ENCODE assay signal across 13 cellular contexts in the genomic region with DNA sequence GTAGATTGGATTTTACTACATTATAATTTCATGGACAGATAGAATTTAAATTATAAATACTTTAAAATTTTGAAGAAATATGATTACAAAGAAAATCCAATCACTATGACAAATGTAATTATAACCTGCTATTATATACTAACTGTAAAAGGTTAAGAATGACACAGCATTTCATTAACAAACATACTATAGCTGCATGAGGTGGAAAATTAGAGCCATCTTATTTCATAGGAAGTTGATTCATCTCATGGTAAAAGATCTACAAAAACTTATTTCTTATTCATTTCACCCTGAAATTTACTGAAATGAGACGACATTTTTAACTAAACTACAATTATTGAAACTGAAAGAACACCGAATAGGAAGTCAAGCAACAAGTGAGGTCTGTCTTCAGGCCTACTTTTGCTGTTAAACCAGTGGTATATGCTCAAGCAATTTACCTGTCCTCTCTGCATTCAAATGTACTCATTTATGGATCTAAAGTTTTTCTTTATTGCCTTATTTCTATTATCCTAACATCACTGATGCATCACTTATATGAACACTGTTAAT.
DNase-seq lines count a peak whose midpoint lies in the region; ATAC-seq, FAIRE-seq and TF ChIP-seq lines count a peak whose summit lies in the region.
"Had no signal": no experiment of that assay in that cellular context is flagged by ENCODE, and none has a peak within 500 bp of the region (broad histone marks: within the 10 kb centered on the region; RNA-seq: fewer than 3 reads in every experiment).

No MANE protein-coding gene starts in this region.

- TF ChIP-seq CTCF in GM20000 (IDR thresholded peaks at IDR 0.05; ENCODE audit: extremely low read depth, missing control alignments), result no peak
- TF ChIP-seq CTCF in GM12878 (IDR thresholded peaks at IDR 0.05 in 2 of 3, conservative IDR thresholded peaks at IDR 0.05 in 1 of 3; ENCODE audit: control insufficient read depth in 2 of 3, extremely low read depth in 1 of 3, insufficient read depth in 1 of 3, low read depth in 3 of 3, low read length in 3 of 3), result no peak
- no peak for TF ChIP-seq CTCF in mesothelial cell of epicardium (IDR thresholded peaks at IDR 0.05; ENCODE audit: unreplicated experiment)

- H3K79me2 ChIP-seq in GM12878 (ENCODE audit: control insufficient read depth, insufficient read depth, low read length), result no peaks in the 10 kb centered on the region

- H3K9me3 ChIP-seq in GM12878 (replicated peaks; ENCODE audit: control insufficient read depth, insufficient read depth, low read length), result no peaks in the 10 kb centered on the region
- H3K9me3 ChIP-seq: esophagus squamous epithelium, ovary, SJCRH30, spleen had no signal

- CTCF ChIA-PET in activated CD4-positive, alpha-beta T cell treated with anti-CD3 and anti-CD28 coated beads for 36 hours (lab: Charles Lee), result interaction anchor here (1.1 to 1.5 kb wide), 2 partner anchors 67 to 271 kb away, joined by 3 to 4 read pairs; no protein-coding TSS in a partner anchor
- CTCF ChIA-PET in GM12878 (lab: Yijun Ruan, JAX), result no interaction called here

- peak overlapping the region; percentile 29 for H2AFZ ChIP-seq in GM12878 (ENCODE audit: control insufficient read depth, low read depth, low read length)

- H3K27me3 ChIP-seq in GM12878 (replicated peaks in 1 of 2; ENCODE audit: control insufficient read depth in 2 of 2, insufficient read depth in 2 of 2, low read length in 1 of 2), result no peaks in the 10 kb centered on the region
- H3K27me3 ChIP-seq: esophagus squamous epithelium, ovary, SJCRH30, spleen had no signal

- POLR2A ChIA-PET in activated CD4-positive, alpha-beta T cell treated with anti-CD3 and anti-CD28 coated beads for 36 hours (lab: Charles Lee), result interaction anchor here (0.5 to 1.0 kb wide), 2 partner anchors 164 to 1760 kb away, joined by 3 read pairs; no protein-coding TSS in a partner anchor
- POLR2A ChIA-PET in GM12878 (lab: Charles Lee), result no interaction called here

- H4K20me1 ChIP-seq in GM12878 (ENCODE audit: control insufficient read depth, insufficient read depth), result no peaks in the 10 kb centered on the region

- H3K4me2 ChIP-seq in GM12878 (ENCODE audit: control insufficient read depth, insufficient read depth), result peak overlapping the region; percentile 36

- peak overlapping the region; percentile 41; the same call in 1 of the 2 replicates for H3K27ac ChIP-seq in GM12878 (ENCODE audit: control insufficient read depth, insufficient read depth)
- H3K27ac ChIP-seq: esophagus squamous epithelium, ovary, SJCRH30, spleen had no signal

- H3K4me1 Mint-ChIP-seq in activated CD4-positive, alpha-beta T cell treated with anti-CD3 and anti-CD28 coated beads for 36 hours, result peaks cover 26% of the 10 kb centered on the region
- no peaks in the 10 kb centered on the region for H3K4me1 Mint-ChIP-seq in mesothelial cell of epicardium

- in situ Hi-C loops in GM12878 (cut with MboI), result no loop called here

- peak; percentile 73 for FAIRE-seq in GM12878 (lab: Jason Lieb, UNC)

- H3K4me3 ChIP-seq in GM12878, result no peak overlapping the region
- H3K4me3 ChIP-seq: esophagus squamous epithelium, ovary, SJCRH30, spleen had no signal

- no peak overlapping the region for H3K4me3 Mint-ChIP-seq in activated CD4-positive, alpha-beta T cell treated with anti-CD3 and anti-CD28 coated beads for 36 hours
- no peak overlapping the region for H3K4me3 Mint-ChIP-seq in mesothelial cell of epicardium

- no peaks in the 10 kb centered on the region for H3K9me3 Mint-ChIP-seq in activated CD4-positive, alpha-beta T cell treated with anti-CD3 and anti-CD28 coated beads for 36 hours (ENCODE audit: low read depth)
- H3K9me3 Mint-ChIP-seq in mesothelial cell of epicardium, result no peaks in the 10 kb centered on the region

- SMC1A ChIA-PET in GM12878 (lab: Charles Lee; ENCODE audit: uncharacterized antibody, unreplicated experiment), result interaction anchor here (0.8 to 5.1 kb wide), 6 partner anchors 7 to 221 kb away, joined by 3 to 20 read pairs (median 3); no protein-coding TSS in a partner anchor

- BruUV-seq in GM12878 (replicated peaks; lab: Mats Ljungman, UMichigan), result no TSS peak

- peak; percentile 93 for ATAC-seq in activated CD4-positive, alpha-beta T cell treated with anti-CD3 and anti-CD28 coated beads for 36 hours
- peak; percentile 76 for ATAC-seq in HG03354 (IDR thresholded peaks at IDR 0.05; ENCODE audit: poor library complexity, severe bottlenecking, unreplicated experiment)
- ATAC-seq in GM12878, result peak; percentile 88
- no peak for ATAC-seq in HG03571 (IDR thresholded peaks at IDR 0.05; ENCODE audit: unreplicated experiment)

- H3K27me3 Mint-ChIP-seq in activated CD4-positive, alpha-beta T cell treated with anti-CD3 and anti-CD28 coated beads for 36 hours, result no peaks in the 10 kb centered on the region
- H3K27me3 Mint-ChIP-seq in mesothelial cell of epicardium (ENCODE audit: low read depth), result no peaks in the 10 kb centered on the region

- WGBS in GM12878 (ENCODE audit: insufficient coverage, insufficient replicate concordance, low lambda C conversion rate, missing lambda C conversion rate), result 3% methylated on average over 2 of the region's 2 CpGs

- no peak overlapping the region for H3K9ac ChIP-seq in GM12878 (ENCODE audit: control insufficient read depth, insufficient read depth, low read length)

- no peak for TF ChIP-seq POLR2A in GM12878 (IDR thresholded peaks at IDR 0.05; ENCODE audit: low read depth, low read length)

- H3K4me1 ChIP-seq in GM12878 (ENCODE audit: control insufficient read depth, insufficient read depth, low read length), result peaks cover 8% of the 10 kb centered on the region
- H3K4me1 ChIP-seq: esophagus squamous epithelium, SJCRH30 had no signal

- no peak for DNase-seq in activated CD4-positive, alpha-beta T cell treated with anti-CD3 and anti-CD28 coated beads for 36 hours
- no peak for DNase-seq in activated CD4-positive, alpha-beta T cell treated with anti-CD3 and anti-CD28 coated beads for 4 hours
- DNase-seq in GM20000 (ENCODE audit: low spot score) (peak; percentile 46), GM12878 (ENCODE audit: low read depth, low spot score) (peak; percentile 24), AG08396 (ENCODE audit: low spot score) (no peak), mesothelial cell of epicardium (ENCODE audit: low spot score in 2 of 2, unreplicated experiment in 2 of 2) (no peak)
- DNase-seq: esophagus squamous epithelium, NCI-H187, ovary, SJCRH30, spleen had no signal

- no peak for TF ChIP-seq EP300 in GM12878 (IDR thresholded peaks at IDR 0.05; ENCODE audit: borderline replicate concordance in 1 of 2, control insufficient read depth in 1 of 2, low read depth in 2 of 2, low read length in 2 of 2)

- H3K36me3 Mint-ChIP-seq in activated CD4-positive, alpha-beta T cell treated with anti-CD3 and anti-CD28 coated beads for 36 hours (ENCODE audit: low read depth), result peaks cover 40% of the 10 kb centered on the region
- H3K36me3 Mint-ChIP-seq in mesothelial cell of epicardium, result peaks cover 8% of the 10 kb centered on the region

- peak overlapping the region; percentile 80 for H3K27ac Mint-ChIP-seq in activated CD4-positive, alpha-beta T cell treated with anti-CD3 and anti-CD28 coated beads for 36 hours
- no peak overlapping the region for H3K27ac Mint-ChIP-seq in mesothelial cell of epicardium

- no peak for TF ChIP-seq RAD21 in GM12878 (IDR thresholded peaks at IDR 0.05; ENCODE audit: insufficient read depth, low read depth, low read length)

- RAD21 ChIA-PET in GM12878 (lab: Charles Lee; ENCODE audit: unreplicated experiment), result no interaction called here

- peaks cover 0 to 12% of the 10 kb centered on the region in 2 experiments; a peak in 2 of 4 replicates for H3K36me3 ChIP-seq in GM12878 (ENCODE audit: control insufficient read depth in 2 of 2, insufficient read depth in 2 of 2, low read length in 1 of 2)
- H3K36me3 ChIP-seq: esophagus squamous epithelium, ovary had no signal

- intact Hi-C loops in activated CD4-positive, alpha-beta T cell treated with anti-CD3 and anti-CD28 coated beads for 36 hours (cut with DNase I, micrococcal nuclease), result loop anchor here (1.0 to 10.0 kb wide), 10 partner anchors 46 to 1448 kb away; partner anchors contain the start of gene EEA1 (in 1 of the 2)
- intact Hi-C loops in GM12878 (cut with micrococcal nuclease; ENCODE audit: unreplicated experiment), result no loop called here

TF ChIP-seq in GM12878, 131 proteins besides CTCF, POLR2A, EP300 and RAD21 (continues in another document):
- TF ChIP-seq NFXL1 (IDR thresholded peaks at IDR 0.05; ENCODE audit: borderline replicate concordance) (no peak), PBX3 (IDR thresholded peaks at IDR 0.05; ENCODE audit: insufficient replicate concordance, low read depth, low read length) (no peak)
- TF ChIP-seq, protein P1, sequence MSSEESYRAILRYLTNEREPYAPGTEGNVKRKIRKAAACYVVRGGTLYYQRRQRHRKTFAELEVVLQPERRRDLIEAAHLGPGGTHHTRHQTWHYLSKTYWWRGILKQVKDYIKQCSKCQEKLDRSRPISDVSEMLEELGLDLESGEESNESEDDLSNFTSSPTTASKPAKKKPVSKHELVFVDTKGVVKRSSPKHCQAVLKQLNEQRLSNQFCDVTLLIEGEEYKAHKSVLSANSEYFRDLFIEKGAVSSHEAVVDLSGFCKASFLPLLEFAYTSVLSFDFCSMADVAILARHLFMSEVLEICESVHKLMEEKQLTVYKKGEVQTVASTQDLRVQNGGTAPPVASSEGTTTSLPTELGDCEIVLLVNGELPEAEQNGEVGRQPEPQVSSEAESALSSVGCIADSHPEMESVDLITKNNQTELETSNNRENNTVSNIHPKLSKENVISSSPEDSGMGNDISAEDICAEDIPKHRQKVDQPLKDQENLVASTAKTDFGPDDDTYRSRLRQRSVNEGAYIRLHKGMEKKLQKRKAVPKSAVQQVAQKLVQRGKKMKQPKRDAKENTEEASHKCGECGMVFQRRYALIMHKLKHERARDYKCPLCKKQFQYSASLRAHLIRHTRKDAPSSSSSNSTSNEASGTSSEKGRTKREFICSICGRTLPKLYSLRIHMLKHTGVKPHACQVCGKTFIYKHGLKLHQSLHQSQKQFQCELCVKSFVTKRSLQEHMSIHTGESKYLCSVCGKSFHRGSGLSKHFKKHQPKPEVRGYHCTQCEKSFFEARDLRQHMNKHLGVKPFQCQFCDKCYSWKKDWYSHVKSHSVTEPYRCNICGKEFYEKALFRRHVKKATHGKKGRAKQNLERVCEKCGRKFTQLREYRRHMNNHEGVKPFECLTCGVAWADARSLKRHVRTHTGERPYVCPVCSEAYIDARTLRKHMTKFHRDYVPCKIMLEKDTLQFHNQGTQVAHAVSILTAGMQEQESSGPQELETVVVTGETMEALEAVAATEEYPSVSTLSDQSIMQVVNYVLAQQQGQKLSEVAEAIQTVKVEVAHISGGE (CRISPR knock-in tag; IDR thresholded peaks at IDR 0.05), result no peak

Comparison
In these comparisons a context has a peak if more than half of its experiments do, and no peak if none do; other contexts are left out.
1. DNase-seq: peak in GM20000 (single experiment) and GM12878 (single experiment); none in activated CD4-positive, alpha-beta T cell treated with anti-CD3 and anti-CD28 coated beads for 36 hours (single experiment), activated CD4-positive, alpha-beta T cell treated with anti-CD3 and anti-CD28 coated beads for 4 hours (0 of 2), AG08396 (single experiment) and mesothelial cell of epicardium (0 of 2).